In genomic region chr12:73321319-73321718, GRCh38 we compare ENCODE assay signal across 4 cellular contexts.
"Had no signal": no experiment of that assay in that cellular context is flagged by ENCODE, and none has a peak within 500 bp of the region (broad histone marks: within the 10 kb centered on the region; RNA-seq: fewer than 3 reads in every experiment).

No MANE protein-coding gene starts in this region.

- H3K4me2 ChIP-seq: GM23338 had no signal

- H3K4me3 Mint-ChIP-seq: GM23338, H9 had no signal

- H3K4me3 ChIP-seq: GM23338 had no signal

- H3K27ac Mint-ChIP-seq: GM23338, H9 had no signal

- H3K4me1 Mint-ChIP-seq: GM23338, H9 had no signal

- H2AFZ ChIP-seq: GM23338 had no signal

- DNase-seq: H9, HCEC 1CT, IMR-90 had no signal
